Comparison of ENCODE assay signal across 18 cellular contexts in genomic region chr1:94772230-94772641, GRCh38. TPM values are rescaled to one million over a fixed set of nuclear protein-coding genes. Genes with fewer than 3 reads are reported as not detected.
A peak's percentile ranks its signal among the peaks of the same experiment; 100 is the strongest.
DNase-seq lines count a peak whose midpoint lies in the region; ATAC-seq lines count a peak whose summit lies in the region.
"Had no signal": no experiment of that assay in that cellular context is flagged by ENCODE, and none has a peak within 500 bp of the region (broad histone marks: within the 10 kb centered on the region; RNA-seq: fewer than 3 reads in every experiment).

No MANE protein-coding gene starts in this region.

- POLR2A ChIA-PET in T-cell (lab: Charles Lee): no interaction called here

- CTCF ChIA-PET in T-cell (lab: Charles Lee): no interaction called here

- no peak for ATAC-seq in GM21576 (IDR thresholded peaks at IDR 0.05; ENCODE audit: unreplicated experiment)
- no peak for ATAC-seq in T-cell (replicated peaks in 1 of 4)
- ATAC-seq in GM21528 (IDR thresholded peaks at IDR 0.05; ENCODE audit: low FRiP score, unreplicated experiment): no peak
- ATAC-seq in HG02571 (IDR thresholded peaks at IDR 0.05; ENCODE audit: unreplicated experiment): no peak
- ATAC-seq: activated CD8-positive, alpha-beta T cell treated with anti-CD3 and anti-CD28 coated beads, Interleukin-2, amount 10 ng/mL, durations not matched to agents 7 days and 5 days; activated T-helper 17 cell treated with anti-CD3 and anti-CD28 coated beads, Interleukin-2, amount 50 U/mL, for 72 hours; stimulated activated effector memory CD8-positive, alpha-beta T cell treated with anti-CD3 and anti-CD28 coated beads, Interleukin-12 subunit alpha, Interleukin-12 subunit beta, amount 100 ng/mL, for 72 hours had no signal

- H3K36me3 Mint-ChIP-seq in T-cell: no peaks in the 10 kb centered on the region
- H3K36me3 Mint-ChIP-seq: stimulated activated effector memory CD8-positive, alpha-beta T cell treated with anti-CD3 and anti-CD28 coated beads, Interleukin-12 subunit alpha, Interleukin-12 subunit beta, amount 100 ng/mL, for 72 hours had no signal

- H3K4me3 Mint-ChIP-seq in T-cell: no peak overlapping the region
- H3K4me3 Mint-ChIP-seq: activated CD8-positive, alpha-beta T cell treated with anti-CD3 and anti-CD28 coated beads, Interleukin-2, amount 10 ng/mL, durations not matched to agents 7 days and 5 days; activated T-helper 17 cell treated with anti-CD3 and anti-CD28 coated beads, Interleukin-2, amount 50 U/mL, for 72 hours; stimulated activated effector memory CD8-positive, alpha-beta T cell treated with anti-CD3 and anti-CD28 coated beads, Interleukin-12 subunit alpha, Interleukin-12 subunit beta, amount 100 ng/mL, for 72 hours had no signal

- DNase-seq in DMS53 treated with DMSO at 0.1 percent for 48 hours (lab: John Stamatoyannopoulos, UW; ENCODE audit: unreplicated experiment) (peak; percentile 85), NOMO-1 (lab: John Stamatoyannopoulos, UW; ENCODE audit: unreplicated experiment in 2 of 2) (peak; percentile 63 to 74), epithelial cell of prostate (ENCODE audit: low read depth, low spot score) (peak; percentile 63), medulla oblongata (ENCODE audit: extremely low spot score) (peak; percentile 18), T-cell (no peak)
- DNase-seq: activated CD8-positive, alpha-beta T cell treated with anti-CD3 and anti-CD28 coated beads, Interleukin-2, amount 10 ng/mL, durations not matched to agents 7 days and 5 days; amniotic stem cell; dermis blood vessel endothelial cell; NCI-H2227 treated with DMSO at 0.1 percent for 48 hours; OCI-M1; transverse colon had no signal

- H3K4me1 Mint-ChIP-seq in T-cell: no peaks in the 10 kb centered on the region
- H3K4me1 Mint-ChIP-seq: activated T-helper 17 cell treated with anti-CD3 and anti-CD28 coated beads, Interleukin-2, amount 50 U/mL, for 72 hours; stimulated activated effector memory CD8-positive, alpha-beta T cell treated with anti-CD3 and anti-CD28 coated beads, Interleukin-12 subunit alpha, Interleukin-12 subunit beta, amount 100 ng/mL, for 72 hours had no signal

- no peaks in the 10 kb centered on the region for H3K9me3 Mint-ChIP-seq in T-cell
- H3K9me3 Mint-ChIP-seq: activated T-helper 17 cell treated with anti-CD3 and anti-CD28 coated beads, Interleukin-2, amount 50 U/mL, for 72 hours; stimulated activated effector memory CD8-positive, alpha-beta T cell treated with anti-CD3 and anti-CD28 coated beads, Interleukin-12 subunit alpha, Interleukin-12 subunit beta, amount 100 ng/mL, for 72 hours had no signal

- H3K27ac Mint-ChIP-seq in T-cell: no peak overlapping the region
- H3K27ac Mint-ChIP-seq: activated CD8-positive, alpha-beta T cell treated with anti-CD3 and anti-CD28 coated beads, Interleukin-2, amount 10 ng/mL, durations not matched to agents 7 days and 5 days; activated T-helper 17 cell treated with anti-CD3 and anti-CD28 coated beads, Interleukin-2, amount 50 U/mL, for 72 hours; stimulated activated effector memory CD8-positive, alpha-beta T cell treated with anti-CD3 and anti-CD28 coated beads, Interleukin-12 subunit alpha, Interleukin-12 subunit beta, amount 100 ng/mL, for 72 hours had no signal

- H3K27ac ChIP-seq in epithelial cell of prostate: peak overlapping the region; percentile 74
- H3K27ac ChIP-seq: neutrophil, VCaP had no signal

- H3K27me3 Mint-ChIP-seq in T-cell: no peaks in the 10 kb centered on the region
- H3K27me3 Mint-ChIP-seq: activated T-helper 17 cell treated with anti-CD3 and anti-CD28 coated beads, Interleukin-2, amount 50 U/mL, for 72 hours had no signal

RNA-seq across cellular contexts. Expression of gene SLC44A3, which starts 47.9 kb away (rescaled TPM):
- under 1 TPM in 4 of 5 donors, not detected in 1; 0.30 to 0.99 (median 0.74) TPM for total RNA-seq in T-cell
- total RNA-seq: activated CD8-positive, alpha-beta T cell treated with anti-CD3 and anti-CD28 coated beads, Interleukin-2, amount 10 ng/mL, durations not matched to agents 7 days and 5 days had no signal

Comparison
In these comparisons a context has a peak if more than half of its experiments do, and no peak if none do; other contexts are left out.
1. DNase-seq: peak in DMS53 treated with DMSO at 0.1 percent for 48 hours (single experiment), NOMO-1 (2 of 2), epithelial cell of prostate (single experiment) and medulla oblongata (single experiment); none in T-cell (0 of 34).